ENCODE assay signal across 13 cellular contexts in genomic region chr2:232473467-232473890, GRCh38. TPM values are rescaled to one million over a fixed set of nuclear protein-coding genes. Genes with fewer than 3 reads are reported as not detected.
A peak's percentile ranks its signal among the peaks of the same experiment; 100 is the strongest.
DNase-seq lines count a peak whose midpoint lies in the region; ATAC-seq and TF ChIP-seq lines count a peak whose summit lies in the region.
"Had no signal": no experiment of that assay in that cellular context is flagged by ENCODE, and none has a peak within 500 bp of the region (broad histone marks: within the 10 kb centered on the region; RNA-seq: fewer than 3 reads in every experiment).

No MANE protein-coding gene starts in this region.

- H3K4me3 Mint-ChIP-seq in naive thymus-derived CD4-positive, alpha-beta T cell: no peak overlapping the region

- H4K91ac ChIP-seq in mesenchymal stem cell (ENCODE audit: low read length): no peak overlapping the region

- intact Hi-C loops in naive thymus-derived CD4-positive, alpha-beta T cell (cut with micrococcal nuclease): no loop called here

- no peak overlapping the region for H3K23ac ChIP-seq in mesenchymal stem cell (ENCODE audit: low read length in 2 of 2)

- no peak overlapping the region for H2BK12ac ChIP-seq in mesenchymal stem cell (ENCODE audit: low read length in 2 of 2)

- no peak overlapping the region for H2AFZ ChIP-seq in mesenchymal stem cell (ENCODE audit: low read depth, low read length)

- H3K27me3 ChIP-seq in mesenchymal stem cell (ENCODE audit: control insufficient read depth in 1 of 2, insufficient read depth in 1 of 2, low read length in 2 of 2): peaks cover 49 to 94% of the 10 kb centered on the region in 2 experiments
- peaks cover 0 to 3% of the 10 kb centered on the region in 2 donors for H3K27me3 ChIP-seq in naive thymus-derived CD4-positive, alpha-beta T cell (ENCODE audit: control insufficient read depth in 2 of 2, insufficient read depth in 2 of 2, low read length in 2 of 2)

- DNase-seq in EH (ENCODE audit: low read depth): peak; percentile 14
- peak; percentile 47 for DNase-seq in NCI-H2029 (lab: John Stamatoyannopoulos, UW)
- DNase-seq in mesenchymal stem cell: peak; percentile 9
- no peak for DNase-seq in caudate nucleus (lab: John Stamatoyannopoulos, UW)
- no peak for DNase-seq in AG08396 (ENCODE audit: low spot score)
- no peak for DNase-seq in naive thymus-derived CD4-positive, alpha-beta T cell
- DNase-seq: Calu3; glutamatergic neuron; stimulated activated CD4-positive, alpha-beta T cell treated with anti-CD3 and anti-CD28 coated beads, Interleukin-12 subunit alpha, Interleukin-12 subunit beta, amount 100 ng/mL, for 4 hours; stimulated activated naive CD4-positive, alpha-beta T cell had no signal

- H3K4me1 ChIP-seq in mesenchymal stem cell (ENCODE audit: control insufficient read depth, insufficient read depth, low read depth, low read length): no peaks in the 10 kb centered on the region
- no peaks in the 10 kb centered on the region for H3K4me1 ChIP-seq in naive thymus-derived CD4-positive, alpha-beta T cell (ENCODE audit: control insufficient read depth in 2 of 2, insufficient read depth in 2 of 2, low read length in 2 of 2)
- H3K4me1 ChIP-seq: breast epithelium had no signal

- no peaks in the 10 kb centered on the region for H3K79me1 ChIP-seq in mesenchymal stem cell (replicated peaks; ENCODE audit: low read length, poor library complexity, severe bottlenecking)

- POLR2A ChIA-PET in naive thymus-derived CD4-positive, alpha-beta T cell (lab: Charles Lee): no interaction called here

- H3K4me1 Mint-ChIP-seq in naive thymus-derived CD4-positive, alpha-beta T cell: peaks cover 0 to 2% (median 0%) of the 10 kb centered on the region in 7 donors

- no peak overlapping the region for H3K4me3 ChIP-seq in mesenchymal stem cell (ENCODE audit: insufficient read depth in 1 of 2, low read depth in 1 of 2, low read length in 2 of 2)
- no peak overlapping the region for H3K4me3 ChIP-seq in naive thymus-derived CD4-positive, alpha-beta T cell (ENCODE audit: low read length)
- H3K4me3 ChIP-seq: breast epithelium had no signal

- H2BK15ac ChIP-seq in mesenchymal stem cell (ENCODE audit: low read depth, poor library complexity, severe bottlenecking): no peak overlapping the region

- H3K4me2 ChIP-seq in mesenchymal stem cell (ENCODE audit: low read length, poor library complexity, severe bottlenecking): no peak overlapping the region

- H3K9ac ChIP-seq in mesenchymal stem cell (ENCODE audit: low read length): no peak overlapping the region

- CTCF ChIA-PET in naive thymus-derived CD4-positive, alpha-beta T cell (lab: Charles Lee): interaction anchor here (1.1 kb wide), 1 partner anchor 8 kb away, joined by 3 read pairs; no protein-coding TSS in a partner anchor

- H2BK120ac ChIP-seq in mesenchymal stem cell (ENCODE audit: low read depth, low read length): no peak overlapping the region

- ATAC-seq in SK-N-SH treated with all-trans-retinoic acid at 6 μM for 48 hours (peak; percentile 41), HG03571 (IDR thresholded peaks at IDR 0.05; ENCODE audit: unreplicated experiment) (no peak)
- no peak for ATAC-seq in naive thymus-derived CD4-positive, alpha-beta T cell

- H3K9me3 ChIP-seq in mesenchymal stem cell (ENCODE audit: control insufficient read depth, low read length): peaks cover 18% of the 10 kb centered on the region
- peaks cover 0 to 9% (median 0%) of the 10 kb centered on the region in 3 experiments for H3K9me3 ChIP-seq in naive thymus-derived CD4-positive, alpha-beta T cell (ENCODE audit: control insufficient read depth in 2 of 3, low read length in 3 of 3)
- H3K9me3 ChIP-seq: breast epithelium had no signal

- no peak overlapping the region for H3K4ac ChIP-seq in mesenchymal stem cell (ENCODE audit: low read depth in 1 of 2, low read length in 2 of 2)

- H4K8ac ChIP-seq in mesenchymal stem cell (ENCODE audit: low read length): no peak overlapping the region

- no peak overlapping the region for H2BK5ac ChIP-seq in mesenchymal stem cell (ENCODE audit: low read depth, low read length, poor library complexity, severe bottlenecking)

- H2AK5ac ChIP-seq in mesenchymal stem cell (ENCODE audit: low read length, severe bottlenecking): no peak overlapping the region

- no peaks in the 10 kb centered on the region for H3K36me3 ChIP-seq in mesenchymal stem cell (ENCODE audit: control insufficient read depth in 1 of 2, insufficient read depth in 2 of 2, low read depth in 1 of 2, low read length in 2 of 2)
- H3K36me3 ChIP-seq in naive thymus-derived CD4-positive, alpha-beta T cell (ENCODE audit: control insufficient read depth in 2 of 3, insufficient read depth in 3 of 3, low read length in 3 of 3): no peaks in the 10 kb centered on the region
- H3K36me3 ChIP-seq: breast epithelium had no signal

- H3K27ac ChIP-seq in mesenchymal stem cell (ENCODE audit: low read length, poor library complexity, severe bottlenecking) (no peak overlapping the region), caudate nucleus (ENCODE audit: low read depth, low read length) (no peak overlapping the region)
- H3K27ac ChIP-seq in naive thymus-derived CD4-positive, alpha-beta T cell (ENCODE audit: low read depth, low read length): no peak overlapping the region
- H3K27ac ChIP-seq: breast epithelium had no signal

- peaks cover 0 to 12% (median 0%) of the 10 kb centered on the region in 5 donors for H3K36me3 Mint-ChIP-seq in naive thymus-derived CD4-positive, alpha-beta T cell

- H3K27me3 Mint-ChIP-seq in naive thymus-derived CD4-positive, alpha-beta T cell: peaks cover 35 to 47% (median 37%) of the 10 kb centered on the region in 5 donors

- WGBS in mesenchymal stem cell: 57% methylated on average over 6 of the region's 6 CpGs

- no peak overlapping the region for H3K27ac Mint-ChIP-seq in naive thymus-derived CD4-positive, alpha-beta T cell

- H3K14ac ChIP-seq in mesenchymal stem cell (ENCODE audit: low read length in 2 of 2): no peak overlapping the region

- no peak overlapping the region for H3K18ac ChIP-seq in mesenchymal stem cell (ENCODE audit: low read depth in 1 of 2, low read length in 2 of 2)

- H3K9me3 Mint-ChIP-seq in naive thymus-derived CD4-positive, alpha-beta T cell: peaks cover 3 to 21% (median 11%) of the 10 kb centered on the region in 11 donors

TF ChIP-seq in SK-N-SH treated with all-trans-retinoic acid at 6 μM for 48 hours, 23 proteins besides CTCF, POLR2A, EP300 and RAD21:
- TF ChIP-seq ESRRG (CRISPR knock-in tag; IDR thresholded peaks at IDR 0.05) (no peak), ARNTL (CRISPR knock-in tag; IDR thresholded peaks at IDR 0.05; ENCODE audit: borderline replicate concordance, low read depth) (no peak), ZNF70 (CRISPR knock-in tag; IDR thresholded peaks at IDR 0.05) (no peak)

RNA-seq across cellular contexts. Expression of gene ECEL1, which starts 14.2 kb away (rescaled TPM):
- polyA plus RNA-seq in mesenchymal stem cell (2013, experiment 1 of 2): not detected
- not detected for polyA plus RNA-seq in mesenchymal stem cell (2013, experiment 2 of 2)
- total RNA-seq in naive thymus-derived CD4-positive, alpha-beta T cell: not detected
- not detected for polyA plus RNA-seq in naive thymus-derived CD4-positive, alpha-beta T cell
- total RNA-seq: Calu3 had no signal

RNA-seq across cellular contexts. Expression of gene ALPI, which starts 17.5 kb away (rescaled TPM):
- not detected for polyA plus RNA-seq in mesenchymal stem cell (2013, experiment 1 of 2)
- not detected for polyA plus RNA-seq in mesenchymal stem cell (2013, experiment 2 of 2)
- not detected for total RNA-seq in naive thymus-derived CD4-positive, alpha-beta T cell
- not detected for polyA plus RNA-seq in naive thymus-derived CD4-positive, alpha-beta T cell
- total RNA-seq: Calu3 had no signal

RNA-seq across cellular contexts. Expression of gene PRSS56, which starts 46.7 kb away (rescaled TPM):
- not detected for polyA plus RNA-seq in mesenchymal stem cell (2013, experiment 1 of 2)
- not detected for polyA plus RNA-seq in mesenchymal stem cell (2013, experiment 2 of 2)
- total RNA-seq in naive thymus-derived CD4-positive, alpha-beta T cell: not detected
- not detected for polyA plus RNA-seq in naive thymus-derived CD4-positive, alpha-beta T cell
- total RNA-seq: breast epithelium, Calu3 had no signal

RNA-seq across cellular contexts. Expression of gene CHRND, which starts 52.5 kb away (rescaled TPM):
- polyA plus RNA-seq in mesenchymal stem cell (2013, experiment 1 of 2): not detected
- polyA plus RNA-seq in mesenchymal stem cell (2013, experiment 2 of 2): not detected
- not detected for total RNA-seq in naive thymus-derived CD4-positive, alpha-beta T cell
- under 1 TPM in 1 of 2 donors, not detected in 1; 0.13 TPM for polyA plus RNA-seq in naive thymus-derived CD4-positive, alpha-beta T cell
- total RNA-seq: breast epithelium, Calu3 had no signal

Comparison
In these comparisons a context has a peak if more than half of its experiments do, and no peak if none do; other contexts are left out.
1. DNase-seq: peak in EH (single experiment), NCI-H2029 (single experiment) and mesenchymal stem cell (single experiment); none in caudate nucleus (0 of 61), AG08396 (single experiment) and naive thymus-derived CD4-positive, alpha-beta T cell (0 of 9).